In genomic region chr4:152045397-152045780, GRCh38 we compare ENCODE assay signal across 9 cellular contexts.
DNase-seq lines count a peak whose midpoint lies in the region; ATAC-seq and TF ChIP-seq lines count a peak whose summit lies in the region.
"Had no signal": no experiment of that assay in that cellular context is flagged by ENCODE, and none has a peak within 500 bp of the region (broad histone marks: within the 10 kb centered on the region; RNA-seq: fewer than 3 reads in every experiment).

No MANE protein-coding gene starts in this region.

- peaks cover 8% of the 10 kb centered on the region for H3K36me3 Mint-ChIP-seq in chondrocyte (ENCODE audit: low read depth)

- H3K27me3 Mint-ChIP-seq in chondrocyte (ENCODE audit: low read depth) = peaks cover 7% of the 10 kb centered on the region

- peak overlapping the region; percentile 34 for H3K4me3 ChIP-seq in retinal pigment epithelial cell (ENCODE audit: low read length)

- peaks cover 11% of the 10 kb centered on the region for H3K4me1 Mint-ChIP-seq in chondrocyte (ENCODE audit: low read depth)

- TF ChIP-seq CTCF in chondrocyte (IDR thresholded peaks at IDR 0.05) (no peak), retinal pigment epithelial cell (conservative IDR thresholded peaks at IDR 0.05; ENCODE audit: low read depth, low read length) (no peak)

- H3K4me3 Mint-ChIP-seq in chondrocyte (ENCODE audit: unreplicated experiment) = peak overlapping the region; percentile 48

- H3K9me3 Mint-ChIP-seq in chondrocyte (ENCODE audit: low read depth) = peaks cover 11% of the 10 kb centered on the region

- H3K27ac Mint-ChIP-seq in chondrocyte (ENCODE audit: unreplicated experiment) = no peak overlapping the region

- peak; percentile 43 for ATAC-seq in HG02763 (IDR thresholded peaks at IDR 0.05; ENCODE audit: unreplicated experiment)

- DNase-seq in GM19238 (ENCODE audit: insufficient read length, low spot score) = peak; percentile 32
- no peak for DNase-seq in chondrocyte (ENCODE audit: low spot score)
- DNase-seq in retinal pigment epithelial cell (ENCODE audit: low read depth) = peak; percentile 21
- no peak for DNase-seq in NCI-H2029 treated with DMSO at 0.1 percent for 48 hours (lab: John Stamatoyannopoulos, UW)
- DNase-seq in activated CD4-positive, alpha-beta T cell treated with anti-CD3 and anti-CD28 coated beads for 48 hours = no peak
- no peak for DNase-seq in LoVo (ENCODE audit: low spot score)
- no peak for DNase-seq in NCI-H446 treated with DMSO at 0.1 percent for 48 hours (lab: John Stamatoyannopoulos, UW)
- DNase-seq: brain microvascular endothelial cell had no signal

Comparison
In these comparisons a context has a peak if more than half of its experiments do, and no peak if none do; other contexts are left out.
1. DNase-seq: peak in GM19238 (single experiment) and retinal pigment epithelial cell (single experiment); none in chondrocyte (single experiment), NCI-H2029 treated with DMSO at 0.1 percent for 48 hours (single experiment), activated CD4-positive, alpha-beta T cell treated with anti-CD3 and anti-CD28 coated beads for 48 hours (single experiment), LoVo (single experiment) and NCI-H446 treated with DMSO at 0.1 percent for 48 hours (single experiment).